1 cellular context compared by ENCODE assay signal in the genomic region with DNA sequence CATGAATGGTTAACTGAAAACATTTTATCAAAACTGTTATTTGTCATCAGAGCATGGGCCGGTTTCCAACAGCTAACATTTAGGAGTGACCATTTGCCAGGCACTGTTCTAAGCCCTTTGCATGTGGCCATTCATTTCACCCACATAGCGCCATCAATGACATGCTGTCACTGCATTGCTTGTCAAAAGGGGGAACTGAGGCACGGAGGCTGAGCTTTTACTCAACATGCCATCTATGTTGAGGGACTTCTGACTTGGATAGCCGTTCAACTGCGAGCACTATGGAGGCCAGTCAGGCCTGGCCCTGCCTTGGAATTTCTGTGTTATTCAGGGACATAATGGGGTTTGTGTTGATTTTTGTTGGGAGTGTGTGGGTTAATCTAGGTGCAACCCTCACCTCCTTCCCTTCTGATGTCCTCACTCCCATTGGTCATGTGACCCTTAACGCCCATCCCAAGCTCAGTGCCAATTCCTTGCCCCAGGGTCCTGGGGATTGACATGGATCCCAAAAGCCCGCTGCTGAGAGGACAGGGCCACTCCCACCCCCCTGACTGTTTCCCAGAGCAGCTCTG.
TF ChIP-seq lines count a peak whose summit lies in the region.

No MANE protein-coding gene starts in this region.

TF ChIP-seq in IMR-90, 13 proteins besides CTCF, POLR2A, EP300 and RAD21 (continued from another document):
- TF ChIP-seq, protein P1, sequence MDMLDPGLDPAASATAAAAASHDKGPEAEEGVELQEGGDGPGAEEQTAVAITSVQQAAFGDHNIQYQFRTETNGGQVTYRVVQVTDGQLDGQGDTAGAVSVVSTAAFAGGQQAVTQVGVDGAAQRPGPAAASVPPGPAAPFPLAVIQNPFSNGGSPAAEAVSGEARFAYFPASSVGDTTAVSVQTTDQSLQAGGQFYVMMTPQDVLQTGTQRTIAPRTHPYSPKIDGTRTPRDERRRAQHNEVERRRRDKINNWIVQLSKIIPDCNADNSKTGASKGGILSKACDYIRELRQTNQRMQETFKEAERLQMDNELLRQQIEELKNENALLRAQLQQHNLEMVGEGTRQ (IDR thresholded peaks at IDR 0.05; ENCODE audit: low read depth, low read length), result no peak
- TF ChIP-seq FOS (IDR thresholded peaks at IDR 0.05; ENCODE audit: low read depth, low read length), result no peak
- no peak for TF ChIP-seq RFX5 (IDR thresholded peaks at IDR 0.05; ENCODE audit: low read depth, low read length)
- TF ChIP-seq MXI1 (IDR thresholded peaks at IDR 0.05; ENCODE audit: borderline replicate concordance, low read depth, low read length), result no peak
- no peak for TF ChIP-seq MAFK (IDR thresholded peaks at IDR 0.05; ENCODE audit: low read depth, low read length)
- no peak for TF ChIP-seq BHLHE40 (IDR thresholded peaks at IDR 0.05; ENCODE audit: low read depth, low read length)
- TF ChIP-seq, protein P2, sequence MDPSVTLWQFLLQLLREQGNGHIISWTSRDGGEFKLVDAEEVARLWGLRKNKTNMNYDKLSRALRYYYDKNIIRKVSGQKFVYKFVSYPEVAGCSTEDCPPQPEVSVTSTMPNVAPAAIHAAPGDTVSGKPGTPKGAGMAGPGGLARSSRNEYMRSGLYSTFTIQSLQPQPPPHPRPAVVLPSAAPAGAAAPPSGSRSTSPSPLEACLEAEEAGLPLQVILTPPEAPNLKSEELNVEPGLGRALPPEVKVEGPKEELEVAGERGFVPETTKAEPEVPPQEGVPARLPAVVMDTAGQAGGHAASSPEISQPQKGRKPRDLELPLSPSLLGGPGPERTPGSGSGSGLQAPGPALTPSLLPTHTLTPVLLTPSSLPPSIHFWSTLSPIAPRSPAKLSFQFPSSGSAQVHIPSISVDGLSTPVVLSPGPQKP (IDR thresholded peaks at IDR 0.05; ENCODE audit: borderline replicate concordance, low read depth, low read length), result no peak
- no peak for TF ChIP-seq SMC3 (IDR thresholded peaks at IDR 0.05; ENCODE audit: low read depth, low read length)
- TF ChIP-seq MAZ (IDR thresholded peaks at IDR 0.05; ENCODE audit: borderline replicate concordance, low read depth, low read length), result no peak
- no peak for TF ChIP-seq NFE2L2 (IDR thresholded peaks at IDR 0.05; ENCODE audit: low read depth, low read length)
- no peak for TF ChIP-seq CEBPB (IDR thresholded peaks at IDR 0.05; ENCODE audit: low read depth, low read length)
TF ChIP-seq in IMR-90: peak in this region for 0.
